Comparison of ENCODE assay signal across 8 cellular contexts in the genomic region with DNA sequence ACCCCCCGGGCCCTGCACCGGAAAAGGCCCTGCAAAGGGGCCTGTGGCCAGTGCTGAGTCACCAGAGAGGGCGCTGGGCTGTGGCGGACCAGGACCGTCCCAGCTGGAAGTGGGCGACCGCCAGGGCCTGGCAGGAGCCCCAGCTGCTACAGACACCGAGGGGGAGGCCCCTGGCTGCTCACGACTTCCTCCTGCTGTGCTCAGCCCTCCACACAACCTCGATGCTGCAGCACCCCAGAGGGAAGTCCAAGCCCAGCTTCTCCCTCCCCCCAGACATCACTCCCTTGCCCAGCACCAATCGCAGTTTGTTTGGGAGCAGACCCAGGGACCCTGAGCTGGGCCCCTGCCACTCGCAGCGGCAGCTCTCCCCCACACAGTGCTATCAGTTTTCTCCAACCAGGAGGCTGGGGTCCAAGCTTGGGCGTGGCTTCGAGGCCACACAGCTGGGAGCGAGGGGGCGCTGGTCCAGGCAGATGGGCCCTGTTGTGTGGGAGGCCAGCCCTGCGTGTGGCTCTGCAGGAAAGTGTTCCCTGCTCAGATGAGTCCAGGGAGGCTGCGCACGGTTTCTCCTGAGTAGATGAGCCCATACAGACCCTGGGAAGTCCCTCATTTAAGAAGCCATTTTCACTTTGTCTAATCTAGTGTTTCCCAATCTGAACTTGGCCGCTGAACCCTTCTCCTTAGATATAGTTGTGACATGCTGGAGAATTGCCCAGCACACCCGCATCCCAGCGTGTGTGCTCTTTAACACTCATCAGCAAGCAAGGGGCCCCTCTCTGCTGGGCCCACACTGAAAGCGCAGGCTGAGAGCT. TPM values are rescaled to one million over a fixed set of nuclear protein-coding genes. Genes with fewer than 3 reads are reported as not detected.
DNase-seq lines count a peak whose midpoint lies in the region; ATAC-seq and TF ChIP-seq lines count a peak whose summit lies in the region.

No MANE protein-coding gene starts in this region.

- H3K79me2 ChIP-seq in DND-41 (ENCODE audit: insufficient read depth, low read length), result no peaks in the 10 kb centered on the region

- no peak for TF ChIP-seq CTCF in DND-41 (IDR thresholded peaks at IDR 0.05; ENCODE audit: borderline replicate concordance, extremely low read depth, low read length, poor library complexity, severe bottlenecking)

- H3K36me3 ChIP-seq in DND-41 (ENCODE audit: insufficient read depth, low read length), result peaks cover 37% of the 10 kb centered on the region

- no peaks in the 10 kb centered on the region for H3K27me3 ChIP-seq in DND-41 (ENCODE audit: insufficient read depth, low read length, poor library complexity)
- no peaks in the 10 kb centered on the region for H3K27me3 ChIP-seq in layer of hippocampus (ENCODE audit: control insufficient read depth, insufficient read depth, low read length)

- peaks cover 32% of the 10 kb centered on the region for H3K4me1 ChIP-seq in DND-41 (ENCODE audit: insufficient read depth, low read length)

- DNase-seq in DND-41, result peak; percentile 17
- peak; percentile 38 for DNase-seq in SW480 (ENCODE audit: low spot score)
- DNase-seq in cerebellar cortex (ENCODE audit: low spot score), result peak; percentile 50
- peak in 2 of 3 donors; percentile 48 to 52 for DNase-seq in stimulated activated CD4-positive, alpha-beta T cell treated with anti-CD3 and anti-CD28 coated beads, Interleukin-12 subunit alpha, Interleukin-12 subunit beta, amount 100 ng/mL, for 48 hours (ENCODE audit: low read depth in 2 of 3, low spot score in 1 of 3)
- DNase-seq in HT-29 (ENCODE audit: low spot score), result no peak

- peaks cover 7% of the 10 kb centered on the region for H4K20me1 ChIP-seq in DND-41 (ENCODE audit: insufficient read depth, low read length)

- H3K27ac ChIP-seq in DND-41 (ENCODE audit: low read length) (no peak overlapping the region), layer of hippocampus (ENCODE audit: low read depth, low read length) (peak overlapping the region; percentile 83)

- no peak overlapping the region for H3K4me3 ChIP-seq in DND-41 (ENCODE audit: low read depth in 1 of 2, low read length in 2 of 2)

- ATAC-seq in DND-41 (ENCODE audit: insufficient read depth, low read depth) (no peak), GM19468 (IDR thresholded peaks at IDR 0.05; ENCODE audit: extremely low read depth, unreplicated experiment) (peak; percentile 32), HG03558 (IDR thresholded peaks at IDR 0.05; ENCODE audit: extremely low read depth, unreplicated experiment) (peak; percentile 23)

- H2AFZ ChIP-seq in DND-41 (ENCODE audit: low read depth, low read length), result no peak overlapping the region

- H3K9ac ChIP-seq in DND-41 (ENCODE audit: low read depth, low read length), result no peak overlapping the region

- no peak overlapping the region for H3K4me2 ChIP-seq in DND-41 (ENCODE audit: insufficient read depth, low read length)

- no peaks in the 10 kb centered on the region for H3K9me3 ChIP-seq in DND-41 (ENCODE audit: insufficient read depth, low read length, severe bottlenecking)

RNA-seq across cellular contexts. Expression of a gene that starts 5.6 kb away (rescaled TPM):
- 38.8 and 47.1 TPM in 2 replicates for total RNA-seq in HT-29 (2014; rRNA removed; shearing (Covaris generic))

RNA-seq across cellular contexts. Expression of a gene that starts 24.6 kb away (rescaled TPM):
- total RNA-seq in HT-29 (2014; rRNA removed; shearing (Covaris generic)), result 25.4 and 33.0 TPM in 2 replicates

RNA-seq across cellular contexts. Expression of a gene that starts 25.3 kb away (rescaled TPM):
- total RNA-seq in HT-29 (2014; rRNA removed; shearing (Covaris generic)), result 54.1 and 55.1 TPM in 2 replicates

RNA-seq across cellular contexts. Expression of a gene that starts 41.5 kb away (rescaled TPM):
- total RNA-seq in HT-29 (2014; rRNA removed; shearing (Covaris generic)), result 15.3 and 30.9 TPM in 2 replicates

RNA-seq across cellular contexts. Expression of a gene that starts 52.2 kb away (rescaled TPM):
- total RNA-seq in HT-29 (2014; rRNA removed; shearing (Covaris generic)), result 25.2 and 42.3 TPM in 2 replicates
